Comparison of ENCODE assay signal across 12 cellular contexts in genomic region chr3:191388823-191389222, GRCh38. TPM values are rescaled to one million over a fixed set of nuclear protein-coding genes. Genes with fewer than 3 reads are reported as not detected.
DNase-seq lines count a peak whose midpoint lies in the region; ATAC-seq, FAIRE-seq and TF ChIP-seq lines count a peak whose summit lies in the region.
"Had no signal": no experiment of that assay in that cellular context is flagged by ENCODE, and none has a peak within 500 bp of the region (broad histone marks: within the 10 kb centered on the region; RNA-seq: fewer than 3 reads in every experiment).

No MANE protein-coding gene starts in this region.

- H3K4me2 ChIP-seq in MM.1S (ENCODE audit: low read depth, low read length): no peak overlapping the region

- H3K9me3 ChIP-seq in MM.1S (replicated peaks; ENCODE audit: insufficient read depth, low read length): no peaks in the 10 kb centered on the region
- no peaks in the 10 kb centered on the region for H3K9me3 ChIP-seq in prostate gland
- H3K9me3 ChIP-seq: tibial artery had no signal

- no peaks in the 10 kb centered on the region for H3K79me2 ChIP-seq in MM.1S (ENCODE audit: low read length)

- H3K9me2 ChIP-seq in MM.1S (replicated peaks; ENCODE audit: insufficient read depth, low read length): no peaks in the 10 kb centered on the region

- H3K27me3 ChIP-seq in MM.1S (replicated peaks; ENCODE audit: insufficient read depth, low read length): no peaks in the 10 kb centered on the region
- no peaks in the 10 kb centered on the region for H3K27me3 ChIP-seq in prostate gland (replicated peaks; ENCODE audit: insufficient read depth)
- H3K27me3 ChIP-seq: tibial artery had no signal

- H3K4me3 ChIP-seq in MM.1S (ENCODE audit: low read length) (no peak overlapping the region), prostate gland (no peak overlapping the region)
- H3K4me3 ChIP-seq: tibial artery had no signal

- no peaks in the 10 kb centered on the region for H3K27me3 Mint-ChIP-seq in osteocyte (ENCODE audit: unreplicated experiment)
- H3K27me3 Mint-ChIP-seq: activated CD8-positive, alpha-beta T cell treated with anti-CD3 and anti-CD28 coated beads for 36 hours had no signal

- intact Hi-C loops in prostate gland (cut with DNase I): loop anchor here (10.0 kb wide), 1 partner anchor 64 kb away; the partner anchor contains the start of gene CCDC50

- TF ChIP-seq CTCF in GM10266 (IDR thresholded peaks at IDR 0.05; ENCODE audit: control insufficient read depth, insufficient read depth, low read depth, missing control alignments) (peak; percentile 33), MM.1S (IDR thresholded peaks at IDR 0.05; ENCODE audit: low read length) (peak; percentile 20), osteocyte (IDR thresholded peaks at IDR 0.05) (peak; percentile 54), prostate gland (IDR thresholded peaks at IDR 0.05) (peak in 2 of 4 experiments; percentile 9 to 12)

- peaks cover 37% of the 10 kb centered on the region for H3K36me3 Mint-ChIP-seq in osteocyte (ENCODE audit: unreplicated experiment)

- TF ChIP-seq POLR2A in prostate gland (IDR thresholded peaks at IDR 0.05): no peak

- H3K27ac ChIP-seq in MM.1S (ENCODE audit: low read length): no peak overlapping the region
- H3K27ac ChIP-seq in prostate gland: no peak overlapping the region
- H3K27ac ChIP-seq: epithelial cell of prostate, tibial artery had no signal

- FAIRE-seq in endometrium (lab: Jason Lieb, UNC): peak; percentile 85

- H4K20me1 ChIP-seq in MM.1S (ENCODE audit: insufficient read depth, low read length): no peaks in the 10 kb centered on the region

- no peak overlapping the region for H3K9ac ChIP-seq in MM.1S (ENCODE audit: low read length)

- no peak overlapping the region for H3K4me3 Mint-ChIP-seq in osteocyte (ENCODE audit: unreplicated experiment)
- H3K4me3 Mint-ChIP-seq: activated CD8-positive, alpha-beta T cell treated with anti-CD3 and anti-CD28 coated beads for 36 hours had no signal

- H3K36me3 ChIP-seq in MM.1S (replicated peaks; ENCODE audit: insufficient read depth, low read length) (no peaks in the 10 kb centered on the region), prostate gland (no peaks in the 10 kb centered on the region)

- peaks cover 64% of the 10 kb centered on the region for H3K4me1 Mint-ChIP-seq in osteocyte (ENCODE audit: unreplicated experiment)

- no peaks in the 10 kb centered on the region for H3K4me1 ChIP-seq in MM.1S (ENCODE audit: low read length)
- no peaks in the 10 kb centered on the region for H3K4me1 ChIP-seq in prostate gland (replicated peaks)

- H3K9me3 Mint-ChIP-seq in osteocyte (ENCODE audit: unreplicated experiment): peaks cover 5% of the 10 kb centered on the region
- H3K9me3 Mint-ChIP-seq: activated CD8-positive, alpha-beta T cell treated with anti-CD3 and anti-CD28 coated beads for 36 hours had no signal

- no peaks in the 10 kb centered on the region for H3F3A ChIP-seq in MM.1S (ENCODE audit: insufficient read depth, low read length)

- H2AFZ ChIP-seq in MM.1S (ENCODE audit: low read length): no peak overlapping the region

- WGBS in prostate gland: 74% methylated on average over 1 of the region's 1 CpG

- H3K27ac Mint-ChIP-seq in osteocyte (ENCODE audit: unreplicated experiment): peak overlapping the region; percentile 66
- H3K27ac Mint-ChIP-seq: activated CD8-positive, alpha-beta T cell treated with anti-CD3 and anti-CD28 coated beads for 36 hours had no signal

- no peak for ATAC-seq in GM19467 (IDR thresholded peaks at IDR 0.05; ENCODE audit: unreplicated experiment)
- ATAC-seq: activated CD8-positive, alpha-beta T cell treated with anti-CD3 and anti-CD28 coated beads for 36 hours had no signal

- DNase-seq in GM10266 (ENCODE audit: extremely low spot score) (no peak), MM.1S (no peak), osteocyte (ENCODE audit: extremely low spot score, unreplicated experiment) (no peak), NCI-H1694 treated with DMSO at 0.1 percent for 48 hours (lab: John Stamatoyannopoulos, UW) (no peak), prostate gland (ENCODE audit: low spot score) (no peak)
- no peak for DNase-seq in activated CD4-positive, alpha-beta T cell treated with anti-CD3 and anti-CD28 coated beads, Interleukin-2, amount 50 U/mL, for 4 hours
- DNase-seq: activated CD8-positive, alpha-beta T cell treated with anti-CD3 and anti-CD28 coated beads for 36 hours; islet precursor cell; tibial artery had no signal

RNA-seq across cellular contexts. Expression of gene UTS2B, which starts 58.5 kb away (rescaled TPM):
- total RNA-seq in osteocyte (0.55 and 0.75 TPM in 2 replicates), prostate gland (1 to 10 TPM in 1 of 2 donors, under 1 TPM in 1; 0.18 to 4.3 TPM)
- total RNA-seq: activated CD8-positive, alpha-beta T cell treated with anti-CD3 and anti-CD28 coated beads for 36 hours had no signal

RNA-seq across cellular contexts. Expression of gene CCDC50, which starts 59.6 kb away (rescaled TPM):
- total RNA-seq in osteocyte: 75.5 and 86.7 TPM in 2 replicates
- 10 to 100 TPM; 56.0 to 84.7 TPM for total RNA-seq in prostate gland
